ENCODE assay signal across 1 cellular context in genomic region chr12:31003861-31004640, GRCh38.
TF ChIP-seq lines count a peak whose summit lies in the region.

No MANE protein-coding gene starts in this region.

TF ChIP-seq in IMR-90, 13 proteins besides CTCF, POLR2A, EP300 and RAD21 (continued from another document):
- TF ChIP-seq NFE2L2 (IDR thresholded peaks at IDR 0.05; ENCODE audit: low read depth, low read length) = no peak
